In genomic region chr12:118046430-118046829, GRCh38 we compare ENCODE assay signal across 24 cellular contexts.
"Had no signal": no experiment of that assay in that cellular context is flagged by ENCODE, and none has a peak within 500 bp of the region (broad histone marks: within the 10 kb centered on the region; RNA-seq: fewer than 3 reads in every experiment).

No MANE protein-coding gene starts in this region.

- DNase-seq: activated CD4-positive, alpha-beta T cell treated with anti-CD3 and anti-CD28 coated beads, Interleukin-2, amount 50 U/mL, for 1 hour; activated CD8-positive, alpha-beta memory T cell treated with anti-CD3 and anti-CD28 coated beads, Interleukin-2, amount 50 U/mL, for 48 hours; activated gamma-delta T cell treated with Interleukin-2 at 50 U/mL for 16 hours; dorsolateral prefrontal cortex; effector memory CD8-positive, alpha-beta T cell; erythroblast; gastrocnemius medialis; glutamatergic neuron; hippocampal formation; left colon; mesendoderm; natural killer cell; occipital lobe; psoas muscle; SK-N-SH; stimulated activated naive B cell treated with anti-CD40 and anti-IgM and Interleukin-4, amounts not matched to agents 10 μg/mL and 1 μg/mL and 100 μg/mL, for 72 hours; SW 1271; T-helper 9 cell; transverse colon; WERI-Rb-1 had no signal

- ATAC-seq: effector memory CD8-positive, alpha-beta T cell; gastrocnemius medialis; left colon; natural killer cell; psoas muscle; stimulated activated naive B cell treated with anti-CD40 and anti-IgM and Interleukin-4, amounts not matched to agents 10 μg/mL and 1 μg/mL and 100 μg/mL, for 72 hours had no signal

- H3K27me3 Mint-ChIP-seq: activated naive CD4-positive, alpha-beta T cell treated with anti-CD3 and anti-CD28 coated beads, Interleukin-2, amount 50 U/mL, for 24 hours; brain; effector memory CD8-positive, alpha-beta T cell; stimulated activated naive B cell treated with anti-CD40 and anti-IgM and Interleukin-4, amounts not matched to agents 10 μg/mL and 1 μg/mL and 100 μg/mL, for 72 hours had no signal

- H3K9me3 Mint-ChIP-seq: activated naive CD4-positive, alpha-beta T cell treated with anti-CD3 and anti-CD28 coated beads, Interleukin-2, amount 50 U/mL, for 24 hours; brain; effector memory CD8-positive, alpha-beta T cell; natural killer cell; neural progenitor cell; stimulated activated naive B cell treated with anti-CD40 and anti-IgM and Interleukin-4, amounts not matched to agents 10 μg/mL and 1 μg/mL and 100 μg/mL, for 72 hours; T-helper 1 cell treated with Interleukin-12 subunit alpha and Interleukin-12 subunit beta and Interleukin-4 antibody, amounts not matched to agents 30 μg/mL and 1 μg/mL, for 36 hours had no signal

- H3K27ac Mint-ChIP-seq: natural killer cell; neural progenitor cell; stimulated activated naive B cell treated with anti-CD40 and anti-IgM and Interleukin-4, amounts not matched to agents 10 μg/mL and 1 μg/mL and 100 μg/mL, for 72 hours; T-helper 1 cell treated with Interleukin-12 subunit alpha and Interleukin-12 subunit beta and Interleukin-4 antibody, amounts not matched to agents 30 μg/mL and 1 μg/mL, for 36 hours had no signal

- H3K4me3 Mint-ChIP-seq: brain; effector memory CD8-positive, alpha-beta T cell; natural killer cell; neural progenitor cell; stimulated activated naive B cell treated with anti-CD40 and anti-IgM and Interleukin-4, amounts not matched to agents 10 μg/mL and 1 μg/mL and 100 μg/mL, for 72 hours had no signal
